ENCODE assay signal across 8 cellular contexts in genomic region chr20:56343861-56344381, GRCh38. TPM values are rescaled to one million over a fixed set of nuclear protein-coding genes. Genes with fewer than 3 reads are reported as not detected.
DNase-seq lines count a peak whose midpoint lies in the region; ATAC-seq and TF ChIP-seq lines count a peak whose summit lies in the region.

No MANE protein-coding gene starts in this region.

- in situ Hi-C loops in ACHN (cut with HindIII; ENCODE audit: low pct_ligation_motif_present, low pct_unique_long_range_greater_than_20kb, low sequenced_read_pairs) (no loop called here), GM13977 (cut with MboI; ENCODE audit: low pct_unique_long_range_greater_than_20kb, low sequenced_read_pairs, unreplicated experiment) (loop anchor here (25.0 kb wide), 1 partner anchor 1682 kb away; no protein-coding TSS in a partner anchor)

- H3K4me3 Mint-ChIP-seq in activated naive CD4-positive, alpha-beta T cell treated with anti-CD3 and anti-CD28 coated beads for 36 hours, result no peak overlapping the region

- TF ChIP-seq CTCF in GM13977 (IDR thresholded peaks at IDR 0.05; ENCODE audit: extremely low read depth, insufficient read depth, missing control alignments), result peak; percentile 92
- peak; percentile 75 for TF ChIP-seq CTCF in retinal pigment epithelial cell (conservative IDR thresholded peaks at IDR 0.05; ENCODE audit: low read depth, low read length)

- no peaks in the 10 kb centered on the region for H3K36me3 Mint-ChIP-seq in activated naive CD4-positive, alpha-beta T cell treated with anti-CD3 and anti-CD28 coated beads for 36 hours (ENCODE audit: low read depth)

- peak; percentile 55 to 83 for ATAC-seq in left cardiac atrium
- no peak for ATAC-seq in GM21447 (IDR thresholded peaks at IDR 0.05; ENCODE audit: unreplicated experiment)

- CTCF ChIA-PET in activated naive CD4-positive, alpha-beta T cell treated with anti-CD3 and anti-CD28 coated beads for 36 hours (lab: Charles Lee), result interaction anchor here (1.1 to 1.7 kb wide), 9 partner anchors 9 to 1663 kb away, joined by 3 to 8 read pairs (median 4); partner anchors contain the start of genes FAM210B and MC3R

- H3K27ac Mint-ChIP-seq in activated naive CD4-positive, alpha-beta T cell treated with anti-CD3 and anti-CD28 coated beads for 36 hours, result no peak overlapping the region

- H3K4me3 ChIP-seq in retinal pigment epithelial cell (ENCODE audit: low read length), result no peak overlapping the region

- peak; percentile 12 for DNase-seq in ACHN
- DNase-seq in GM13977 (ENCODE audit: low spot score), result peak; percentile 76
- DNase-seq in Kasumi-1 (lab: John Stamatoyannopoulos, UW), result peak; percentile 22 to 45
- DNase-seq in activated naive CD4-positive, alpha-beta T cell treated with anti-CD3 and anti-CD28 coated beads for 36 hours, result peak; percentile 56
- DNase-seq in left cardiac atrium, result peak; percentile 42
- no peak for DNase-seq in retinal pigment epithelial cell (ENCODE audit: low read depth)
- no peak for DNase-seq in central memory CD4-positive, alpha-beta T cell

- H3K4me1 Mint-ChIP-seq in activated naive CD4-positive, alpha-beta T cell treated with anti-CD3 and anti-CD28 coated beads for 36 hours (ENCODE audit: low read depth), result peaks cover 10% of the 10 kb centered on the region

- peaks cover 48% of the 10 kb centered on the region for H3K27me3 Mint-ChIP-seq in activated naive CD4-positive, alpha-beta T cell treated with anti-CD3 and anti-CD28 coated beads for 36 hours (ENCODE audit: low read depth)

- no peaks in the 10 kb centered on the region for H3K9me3 Mint-ChIP-seq in activated naive CD4-positive, alpha-beta T cell treated with anti-CD3 and anti-CD28 coated beads for 36 hours

- intact Hi-C loops in activated naive CD4-positive, alpha-beta T cell treated with anti-CD3 and anti-CD28 coated beads for 36 hours (cut with micrococcal nuclease), result loop anchor here (1.0 to 10.0 kb wide), 4 partner anchors 96 to 1663 kb away; partner anchors contain the start of gene MC3R
- intact Hi-C loops in left cardiac atrium (cut with DNase I), result loop anchor here in 1 of 2 donors (10.0 kb wide), 1 partner anchor 139 kb away; no protein-coding TSS in a partner anchor

RNA-seq across cellular contexts. Expression of gene FAM210B, which starts 14.9 kb away (rescaled TPM):
- total RNA-seq in activated naive CD4-positive, alpha-beta T cell treated with anti-CD3 and anti-CD28 coated beads for 36 hours, result 1 to 10 TPM; 7.5 to 8.2 TPM
- 10 to 100 TPM; 31.1 to 32.9 TPM for total RNA-seq in left cardiac atrium

RNA-seq across cellular contexts. Expression of gene AURKA, which starts 48.1 kb away (rescaled TPM):
- 100 to 1,000 TPM; 115 to 121 TPM for total RNA-seq in activated naive CD4-positive, alpha-beta T cell treated with anti-CD3 and anti-CD28 coated beads for 36 hours
- 10 to 100 TPM in 1 of 2 donors, 1 to 10 TPM in 1; 8.9 to 10.3 TPM for total RNA-seq in left cardiac atrium

RNA-seq across cellular contexts. Expression of gene CSTF1, which starts 48.5 kb away (rescaled TPM):
- 10 to 100 TPM; 68.0 to 70.7 TPM for total RNA-seq in activated naive CD4-positive, alpha-beta T cell treated with anti-CD3 and anti-CD28 coated beads for 36 hours
- 10 to 100 TPM; 20.2 to 20.9 TPM for total RNA-seq in left cardiac atrium

Comparison
In these comparisons a context has a peak if more than half of its experiments do, and no peak if none do; other contexts are left out.
1. DNase-seq: peak in ACHN (single experiment), GM13977 (single experiment), Kasumi-1 (2 of 2), activated naive CD4-positive, alpha-beta T cell treated with anti-CD3 and anti-CD28 coated beads for 36 hours (single experiment) and left cardiac atrium (single experiment); none in retinal pigment epithelial cell (single experiment) and central memory CD4-positive, alpha-beta T cell (single experiment).
2. RNA of gene AURKA, which starts 48.1 kb away (total RNA-seq): 115 to 121 TPM in activated naive CD4-positive, alpha-beta T cell treated with anti-CD3 and anti-CD28 coated beads for 36 hours; 8.9 to 10.3 TPM in left cardiac atrium; every median in the first group is over 10 times any median in the second.